Comparison of ENCODE assay signal across 21 cellular contexts in the genomic region with DNA sequence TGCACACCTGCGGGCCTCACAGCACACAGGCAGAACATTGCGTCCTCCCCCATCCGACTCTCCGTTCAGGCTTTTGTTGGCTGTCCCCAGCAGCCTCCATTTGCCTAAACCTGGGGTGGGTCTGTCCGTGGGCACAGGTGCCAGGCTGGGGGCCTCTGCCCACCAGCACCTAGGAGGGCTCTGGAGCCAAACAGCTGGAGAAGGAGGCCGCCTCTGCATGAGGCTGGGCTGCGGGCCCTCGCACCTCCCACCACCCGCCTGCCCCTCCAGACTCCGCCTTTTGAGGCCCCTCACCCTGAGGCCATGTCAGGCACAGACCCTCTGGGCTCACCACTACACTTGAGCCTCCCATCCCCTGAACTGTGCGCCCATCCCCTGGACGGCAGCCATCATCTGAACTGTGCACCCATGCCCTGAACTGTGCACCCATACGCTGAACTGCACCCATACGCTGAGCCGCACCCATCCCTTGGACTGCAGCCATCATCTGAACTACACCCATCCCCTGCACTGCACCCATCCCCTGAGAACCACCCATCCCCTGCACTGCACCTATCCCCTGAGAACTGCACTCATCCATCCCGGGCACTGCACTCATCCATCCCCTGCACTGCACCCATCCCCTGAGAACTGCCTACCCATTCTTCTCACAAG.
DNase-seq lines count a peak whose midpoint lies in the region; ATAC-seq and TF ChIP-seq lines count a peak whose summit lies in the region.
"Had no signal": no experiment of that assay in that cellular context is flagged by ENCODE, and none has a peak within 500 bp of the region (broad histone marks: within the 10 kb centered on the region; RNA-seq: fewer than 3 reads in every experiment).

No MANE protein-coding gene starts in this region.

- H3K27ac Mint-ChIP-seq in natural killer cell treated with Interleukin-12 subunit alpha and Interleukin-12 subunit beta and Interleukin-15 and Interleukin-18, amount 100 ng/mL, for 72 hours, result no peak overlapping the region
- H3K27ac Mint-ChIP-seq in natural killer cell, result no peak overlapping the region
- H3K27ac Mint-ChIP-seq in nephron progenitor cell, result peak overlapping the region; percentile 48
- no peak overlapping the region for H3K27ac Mint-ChIP-seq in immature natural killer cell

- H3K4me3 Mint-ChIP-seq in natural killer cell treated with Interleukin-12 subunit alpha and Interleukin-12 subunit beta and Interleukin-15 and Interleukin-18, amount 100 ng/mL, for 72 hours, result no peak overlapping the region
- no peak overlapping the region for H3K4me3 Mint-ChIP-seq in natural killer cell
- H3K4me3 Mint-ChIP-seq in nephron progenitor cell, result no peak overlapping the region
- H3K4me3 Mint-ChIP-seq in immature natural killer cell, result no peak overlapping the region

- intact Hi-C loops in natural killer cell (cut with micrococcal nuclease), result no loop called here

- peaks cover 11% of the 10 kb centered on the region for H3K36me3 Mint-ChIP-seq in natural killer cell treated with Interleukin-12 subunit alpha and Interleukin-12 subunit beta and Interleukin-15 and Interleukin-18, amount 100 ng/mL, for 72 hours
- peaks cover 6% of the 10 kb centered on the region for H3K36me3 Mint-ChIP-seq in natural killer cell
- H3K36me3 Mint-ChIP-seq in nephron progenitor cell (ENCODE audit: low read depth), result peaks cover 79% of the 10 kb centered on the region
- H3K36me3 Mint-ChIP-seq in immature natural killer cell, result peaks cover 29 to 49% (median 31%) of the 10 kb centered on the region in 3 donors

- peak; percentile 15 to 37 for ATAC-seq in natural killer cell treated with Interleukin-12 subunit alpha and Interleukin-12 subunit beta and Interleukin-15 and Interleukin-18, amount 100 ng/mL, for 72 hours
- ATAC-seq in natural killer cell (no peak), esophagus mucosa (peak; percentile 29)

- DNase-seq in natural killer cell treated with Interleukin-12 subunit alpha and Interleukin-12 subunit beta and Interleukin-15 and Interleukin-18, amount 100 ng/mL, for 72 hours (ENCODE audit: low spot score), result no peak
- DNase-seq in natural killer cell (no peak), nephron progenitor cell (no peak), hypothalamus (lab: John Stamatoyannopoulos, UW) (no peak), immature natural killer cell (no peak), T-helper 9 cell (no peak)
- DNase-seq: ACHN; activated T-cell treated with anti-CD3 and anti-CD28 coated beads, Interleukin-2, amount 50 U/mL, for 48 hours; cerebellar nuclear complex; dorsolateral prefrontal cortex; HCEC 1CT; kidney; NCI-H1417; NCI-H2029 treated with DMSO at 0.1 percent for 48 hours; NCI-H226; NCI-H69; stimulated activated CD4-positive, alpha-beta T cell treated with anti-CD3 and anti-CD28 coated beads, Interleukin-15, amount 100 ng/mL, for 24 hours; stimulated activated naive CD4-positive, alpha-beta T cell; T-helper 2 cell; testis had no signal

- peaks cover 0 to 3% of the 10 kb centered on the region in 2 donors for H3K4me1 Mint-ChIP-seq in natural killer cell treated with Interleukin-12 subunit alpha and Interleukin-12 subunit beta and Interleukin-15 and Interleukin-18, amount 100 ng/mL, for 72 hours (ENCODE audit: low read depth in 2 of 2)
- no peaks in the 10 kb centered on the region for H3K4me1 Mint-ChIP-seq in natural killer cell
- H3K4me1 Mint-ChIP-seq in nephron progenitor cell, result peaks cover 5% of the 10 kb centered on the region
- H3K4me1 Mint-ChIP-seq in immature natural killer cell, result no peaks in the 10 kb centered on the region

- H3K9me3 Mint-ChIP-seq in natural killer cell treated with Interleukin-12 subunit alpha and Interleukin-12 subunit beta and Interleukin-15 and Interleukin-18, amount 100 ng/mL, for 72 hours, result peaks cover 4% of the 10 kb centered on the region
- H3K9me3 Mint-ChIP-seq in natural killer cell (no peaks in the 10 kb centered on the region), nephron progenitor cell (no peaks in the 10 kb centered on the region), immature natural killer cell (no peaks in the 10 kb centered on the region)

- TF ChIP-seq CTCF in natural killer cell (IDR thresholded peaks at IDR 0.05), result no peak
- no peak for TF ChIP-seq CTCF in nephron progenitor cell (IDR thresholded peaks at IDR 0.05)

- H3K27me3 Mint-ChIP-seq in natural killer cell treated with Interleukin-12 subunit alpha and Interleukin-12 subunit beta and Interleukin-15 and Interleukin-18, amount 100 ng/mL, for 72 hours, result no peaks in the 10 kb centered on the region
- H3K27me3 Mint-ChIP-seq in natural killer cell (ENCODE audit: low read depth in 2 of 2) (no peaks in the 10 kb centered on the region), nephron progenitor cell (ENCODE audit: low read depth, poor library complexity) (no peaks in the 10 kb centered on the region), immature natural killer cell (ENCODE audit: low read depth in 3 of 3) (no peaks in the 10 kb centered on the region)

Comparison
In these comparisons a context has a peak if more than half of its experiments do, and no peak if none do; other contexts are left out.
1. ATAC-seq: peak in natural killer cell treated with Interleukin-12 subunit alpha and Interleukin-12 subunit beta and Interleukin-15 and Interleukin-18, amount 100 ng/mL, for 72 hours (2 of 2) and esophagus mucosa (single experiment); none in natural killer cell (0 of 3).